20 cellular contexts compared by ENCODE assay signal in the genomic region with DNA sequence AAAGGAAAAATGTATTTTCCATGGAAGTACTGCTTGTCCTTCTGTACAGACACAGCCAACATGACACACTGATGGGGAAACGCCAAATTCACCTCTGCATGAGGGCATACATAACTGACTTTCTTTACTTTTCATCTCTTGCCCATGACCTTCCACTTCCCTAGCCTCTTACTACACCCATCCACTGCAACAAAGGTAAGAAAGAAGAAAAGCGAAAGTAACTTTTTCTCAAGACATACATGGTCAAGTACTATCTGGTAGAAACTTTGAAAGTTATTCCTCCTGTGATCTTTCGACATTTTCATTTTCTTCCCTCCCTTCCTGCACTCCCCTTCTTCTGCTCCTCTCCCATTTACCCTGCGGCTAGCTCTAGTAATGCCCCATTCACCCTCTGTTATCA.
"Had no signal": no experiment of that assay in that cellular context is flagged by ENCODE, and none has a peak within 500 bp of the region (broad histone marks: within the 10 kb centered on the region; RNA-seq: fewer than 3 reads in every experiment).

No MANE protein-coding gene starts in this region.

- H3K27ac Mint-ChIP-seq: activated naive CD8-positive, alpha-beta T cell; dendritic cell treated with granulocyte-macrophage colony-stimulating factor and Interleukin-4, amounts not matched to agents 40 ng/mL and 50 ng/mL, for 4 days; nephron; progenitor cell of endocrine pancreas had no signal

- H3K36me3 ChIP-seq: left ventricle myocardium inferior had no signal

- H3K27ac ChIP-seq: left ventricle myocardium inferior, right atrium auricular region, skin epidermis, stomach, testis, upper lobe of left lung had no signal

- H3K4me3 Mint-ChIP-seq: activated naive CD8-positive, alpha-beta T cell; dendritic cell treated with granulocyte-macrophage colony-stimulating factor and Interleukin-4, amounts not matched to agents 40 ng/mL and 50 ng/mL, for 4 days; nephron had no signal

- FAIRE-seq: bronchial epithelial cell had no signal

- H3K27me3 ChIP-seq: right atrium auricular region, stomach, testis, upper lobe of left lung had no signal

- H3K9me3 Mint-ChIP-seq: dendritic cell treated with granulocyte-macrophage colony-stimulating factor and Interleukin-4, amounts not matched to agents 40 ng/mL and 50 ng/mL, for 4 days; nephron had no signal

- DNase-seq: activated CD4-positive, alpha-beta T cell treated with anti-CD3 and anti-CD28 coated beads, Interleukin-2, amount 50 U/mL, for 1 hour; activated T-cell treated with anti-CD3 and anti-CD28 coated beads for 4 hours; anterior cingulate cortex; effector memory CD4-positive, alpha-beta T cell; foreskin fibroblast; left ventricle myocardium inferior; mesendoderm; stimulated activated CD4-positive, alpha-beta T cell treated with anti-CD3 and anti-CD28 coated beads, Interleukin-4, amount 100 ng/mL, for 24 hours; stimulated activated CD8-positive, alpha-beta memory T cell treated with anti-CD3 and anti-CD28 coated beads, Interleukin-4, amount 100 ng/mL, for 48 hours; stomach; T-helper 2 cell; testis; upper lobe of left lung had no signal

- H3K4me1 ChIP-seq: left ventricle myocardium inferior, right atrium auricular region, stomach, testis, upper lobe of left lung had no signal

- H3K9me3 ChIP-seq: left ventricle myocardium inferior, right atrium auricular region, stomach, testis, upper lobe of left lung had no signal

- H3K4me3 ChIP-seq: left ventricle myocardium inferior, right atrium auricular region, skin epidermis, stomach, testis, upper lobe of left lung had no signal

- H3K27me3 Mint-ChIP-seq: activated naive CD8-positive, alpha-beta T cell; dendritic cell treated with granulocyte-macrophage colony-stimulating factor and Interleukin-4, amounts not matched to agents 40 ng/mL and 50 ng/mL, for 4 days; progenitor cell of endocrine pancreas had no signal
